In genomic region chr4:168859888-168860694, GRCh38 we compare ENCODE assay signal across 9 cellular contexts.
DNase-seq lines count a peak whose midpoint lies in the region; ATAC-seq, FAIRE-seq and TF ChIP-seq lines count a peak whose summit lies in the region.
"Had no signal": no experiment of that assay in that cellular context is flagged by ENCODE, and none has a peak within 500 bp of the region (broad histone marks: within the 10 kb centered on the region; RNA-seq: fewer than 3 reads in every experiment).

No MANE protein-coding gene starts in this region.

- H3K27me3 ChIP-seq in H1 (replicated peaks in 1 of 4; ENCODE audit: control insufficient read depth in 3 of 4, extremely low read depth in 1 of 4, insufficient read depth in 3 of 4, low read length in 3 of 4): no peaks in the 10 kb centered on the region
- no peaks in the 10 kb centered on the region for H3K27me3 ChIP-seq in testis

- no peak overlapping the region for H3K27ac ChIP-seq in H1 (ENCODE audit: low read depth, low read length)
- peak overlapping the region; percentile 48 to 87 for H3K27ac ChIP-seq in testis
- H3K27ac ChIP-seq: 22Rv1 had no signal

- H2AK5ac ChIP-seq in H1 (ENCODE audit: low read depth, low read length): no peak overlapping the region

- H3K4ac ChIP-seq in H1 (replicated peaks; ENCODE audit: insufficient read length, low read depth, low read length): no peak overlapping the region

- H4K20me1 ChIP-seq in H1 (replicated peaks in 1 of 2; ENCODE audit: control insufficient read depth in 1 of 2, insufficient read depth in 2 of 2, low read length in 2 of 2): no peaks in the 10 kb centered on the region

- TF ChIP-seq RAD21 in H1 (IDR thresholded peaks at IDR 0.05 in 1 of 2, conservative IDR thresholded peaks at IDR 0.05 in 1 of 2; ENCODE audit: low read depth in 2 of 2, low read length in 2 of 2): no peak

- no peak overlapping the region for H3K9ac ChIP-seq in H1 (replicated peaks in 1 of 4; ENCODE audit: extremely low read depth in 1 of 4, low read depth in 3 of 4, low read length in 3 of 4)

- ATAC-seq in HG03066 (IDR thresholded peaks at IDR 0.05; ENCODE audit: low read depth, unreplicated experiment): peak; percentile 88

- no peak for TF ChIP-seq EP300 in H1 (IDR thresholded peaks at IDR 0.05; ENCODE audit: borderline replicate concordance in 1 of 2, low read depth in 2 of 2, low read length in 2 of 2)

- no peaks in the 10 kb centered on the region for H3K9me3 ChIP-seq in H1 (ENCODE audit: insufficient read depth in 2 of 2, low read depth in 1 of 2, low read length in 1 of 2)
- no peaks in the 10 kb centered on the region for H3K9me3 ChIP-seq in testis

- intact Hi-C loops in testis (cut with DNase I; ENCODE audit: low total_unique reads): no loop called here

- no peak overlapping the region for H4K91ac ChIP-seq in H1 (replicated peaks; ENCODE audit: insufficient read length, low read length)

- TF ChIP-seq CTCF in H1 (IDR thresholded peaks at IDR 0.05; ENCODE audit: control extremely low read depth in 1 of 3, insufficient read depth in 1 of 3, low read depth in 1 of 3, low read length in 3 of 3): no peak
- TF ChIP-seq CTCF in testis (IDR thresholded peaks at IDR 0.05): no peak

- no peak overlapping the region for H2BK5ac ChIP-seq in H1 (ENCODE audit: low read depth, low read length)

- H4K8ac ChIP-seq in H1 (ENCODE audit: extremely low read depth, insufficient read depth, low read length): no peak overlapping the region

- H3K4me2 ChIP-seq in H1 (ENCODE audit: insufficient read depth in 1 of 2, low read depth in 2 of 2, low read length in 2 of 2): no peak overlapping the region

- FAIRE-seq in H1 (lab: Jason Lieb, UNC): no peak

- H3K4me3 ChIP-seq in H1 (ENCODE audit: extremely low read depth in 1 of 4, insufficient read depth in 2 of 4, low read depth in 3 of 4, low read length in 4 of 4): no peak overlapping the region
- H3K4me3 ChIP-seq in testis: no peak overlapping the region

- H3K79me2 ChIP-seq in H1 (ENCODE audit: control insufficient read depth in 1 of 2, insufficient read depth in 2 of 2, low read length in 2 of 2): no peaks in the 10 kb centered on the region

- CTCF ChIA-PET in H1 (lab: Charles Lee; ENCODE audit: partially characterized antibody): no interaction called here

- H3K56ac ChIP-seq in H1 (replicated peaks; ENCODE audit: insufficient read length, low read depth, low read length): no peak overlapping the region

- no peak overlapping the region for H2AFZ ChIP-seq in H1 (ENCODE audit: low read length)

- H2BK20ac ChIP-seq in H1 (ENCODE audit: low read length): no peak overlapping the region

- H3K36me3 ChIP-seq in H1 (ENCODE audit: control insufficient read depth in 2 of 4, insufficient read depth in 4 of 4, low read length in 3 of 4): no peaks in the 10 kb centered on the region
- H3K36me3 ChIP-seq in testis (ENCODE audit: low read depth, missing control alignments): no peaks in the 10 kb centered on the region

- no peak overlapping the region for H3K18ac ChIP-seq in H1 (ENCODE audit: extremely low read depth, low read length)

- DNase-seq in NCI-H2227 (lab: John Stamatoyannopoulos, UW; ENCODE audit: unreplicated experiment): peak; percentile 5
- no peak for DNase-seq in NCI-H2227 treated with DMSO at 0.1 percent for 48 hours (lab: John Stamatoyannopoulos, UW)
- DNase-seq in H1 (ENCODE audit: low read depth in 1 of 2, low spot score in 2 of 2): no peak
- no peak for DNase-seq in testis
- no peak for DNase-seq in NCI-H524 treated with DMSO at 0.1 percent for 48 hours (lab: John Stamatoyannopoulos, UW)
- DNase-seq in activated naive CD4-positive, alpha-beta T cell treated with anti-CD3 and anti-CD28 coated beads, Interleukin-2, amount 50 U/mL, for 16 hours: no peak
- no peak for DNase-seq in NCI-H1105 treated with DMSO at 0.1 percent for 48 hours (lab: John Stamatoyannopoulos, UW)

- H3K4me1 ChIP-seq in H1 (replicated peaks in 1 of 4; ENCODE audit: control insufficient read depth in 3 of 4, insufficient read depth in 4 of 4, low read length in 3 of 4) (peaks cover 0 to 6% (median 2%) of the 10 kb centered on the region in 4 experiments; a peak in 2 of 7 replicates), testis (peaks cover 55% of the 10 kb centered on the region)

- 89% methylated on average over 9 of the region's 9 CpGs; no CpG with 5 or more reads in 1 of the 2 experiments for WGBS in H1 (ENCODE audit: extremely low coverage in 1 of 2, insufficient coverage in 1 of 2, insufficient read length in 1 of 2, insufficient replicate concordance in 2 of 2, low coverage in 1 of 2, low lambda C conversion rate in 2 of 2, missing lambda C conversion rate in 1 of 2), 2 experiments
- 88 to 94% methylated on average over 9 of the region's 9 CpGs for WGBS in testis, 2 donors

- H3K23ac ChIP-seq in H1 (ENCODE audit: insufficient read length): no peak overlapping the region

- H4K5ac ChIP-seq in H1 (ENCODE audit: insufficient read length, low read depth, low read length): no peak overlapping the region

- H2BK12ac ChIP-seq in H1 (ENCODE audit: low read depth, low read length): no peak overlapping the region

- H3K14ac ChIP-seq in H1 (ENCODE audit: insufficient read length): no peak overlapping the region

- no peaks in the 10 kb centered on the region; the same call in 1 of the 2 replicates for H3K79me1 ChIP-seq in H1 (ENCODE audit: low read depth, low read length)

- TF ChIP-seq POLR2A in H1 (IDR thresholded peaks at IDR 0.05; ENCODE audit: control extremely low read depth in 1 of 2, low read depth in 2 of 2, low read length in 2 of 2) (no peak), testis (IDR thresholded peaks at IDR 0.05) (no peak)

- POLR2A ChIA-PET in H1 (lab: Charles Lee; ENCODE audit: partially characterized antibody): interaction anchor here (0.8 to 2.0 kb wide), 2 partner anchors 11 to 20 kb away, joined by 5 to 8 read pairs; no protein-coding TSS in a partner anchor

- H3K23me2 ChIP-seq in H1 (ENCODE audit: low read depth, low read length): no peaks in the 10 kb centered on the region

- H2BK15ac ChIP-seq in H1 (ENCODE audit: low read length): 0 out of 2 replicates have a peak overlapping the region, but pooled peaks have one; percentile 90

- H2BK120ac ChIP-seq in H1 (replicated peaks; ENCODE audit: low read depth, low read length): no peak overlapping the region

TF ChIP-seq in H1, 55 proteins besides CTCF, POLR2A, EP300 and RAD21:
- no peak for TF ChIP-seq MAX (IDR thresholded peaks at IDR 0.05)
- TF ChIP-seq NRF1 (IDR thresholded peaks at IDR 0.05; ENCODE audit: low read depth, low read length): no peak
- TF ChIP-seq SIN3A (conservative IDR thresholded peaks at IDR 0.05 in 1 of 2, IDR thresholded peaks at IDR 0.05 in 1 of 2; ENCODE audit: low read depth in 1 of 2, low read length in 2 of 2): no peak
- TF ChIP-seq E2F6 (IDR thresholded peaks at IDR 0.05): no peak
- no peak for TF ChIP-seq ATF3 (IDR thresholded peaks at IDR 0.05; ENCODE audit: insufficient read depth, low read depth, low read length)
- TF ChIP-seq CREB1 (IDR thresholded peaks at IDR 0.05): no peak
- no peak for TF ChIP-seq HDAC2 (IDR thresholded peaks at IDR 0.05; ENCODE audit: borderline replicate concordance in 1 of 2, low read depth in 2 of 2, low read length in 2 of 2)
- TF ChIP-seq TCF12 (IDR thresholded peaks at IDR 0.05; ENCODE audit: low read depth, low read length): no peak
- no peak for TF ChIP-seq FOSL1 (IDR thresholded peaks at IDR 0.05; ENCODE audit: insufficient read depth, low read depth, low read length)
- no peak for TF ChIP-seq SIRT6 (IDR thresholded peaks at IDR 0.05; ENCODE audit: low read length)
- no peak for TF ChIP-seq RFX5 (IDR thresholded peaks at IDR 0.05; ENCODE audit: borderline replicate concordance, low read depth, low read length)
- no peak for TF ChIP-seq RNF2 (IDR thresholded peaks at IDR 0.05; ENCODE audit: borderline replicate concordance, low read depth, low read length, missing control alignments, poor library complexity, severe bottlenecking)
- no peak for TF ChIP-seq KDM5A (IDR thresholded peaks at IDR 0.05; ENCODE audit: low read length)
- no peak for TF ChIP-seq YY1 (IDR thresholded peaks at IDR 0.05; ENCODE audit: low read depth, low read length)
TF ChIP-seq in H1: peak in this region for 0.
